ENCODE assay signal across 25 cellular contexts in the genomic region with DNA sequence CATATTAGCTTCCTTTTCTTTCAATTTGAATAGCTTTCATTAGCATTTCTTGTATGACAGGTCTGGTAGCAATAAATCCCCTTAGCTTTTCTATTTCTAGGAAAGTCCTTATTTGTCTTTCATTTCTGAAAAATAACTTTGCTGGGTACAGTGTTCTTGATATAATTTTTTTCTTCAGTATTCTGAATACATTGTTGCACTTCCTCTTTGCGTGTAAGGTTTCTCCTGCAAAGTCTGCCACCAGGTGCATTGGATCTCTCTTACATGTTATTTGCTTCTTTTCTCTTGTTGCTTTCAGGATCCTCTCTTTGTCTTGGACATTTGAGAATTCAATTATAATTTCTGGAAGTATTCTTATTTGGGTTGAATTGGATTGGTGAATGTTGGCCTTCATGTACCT.
"Had no signal": no experiment of that assay in that cellular context is flagged by ENCODE, and none has a peak within 500 bp of the region (broad histone marks: within the 10 kb centered on the region; RNA-seq: fewer than 3 reads in every experiment).

No MANE protein-coding gene starts in this region.

- H3K4me1 Mint-ChIP-seq: activated CD4-positive, alpha-beta T cell treated with anti-CD3 and anti-CD28 coated beads, Interleukin-2, amount 10 ng/mL, durations not matched to agents 24 days and 14 days; activated naive CD8-positive, alpha-beta T cell treated with anti-CD3 and anti-CD28 coated beads for 36 hours; activated T-helper 17 cell treated with anti-CD3 and anti-CD28 coated beads, Interleukin-2, amount 50 U/mL, for 72 hours had no signal

- H3K27ac ChIP-seq: brain microvascular endothelial cell had no signal

- DNase-seq: activated CD4-positive, alpha-beta T cell treated with anti-CD3 and anti-CD28 coated beads, Interleukin-2, amount 10 ng/mL, durations not matched to agents 24 days and 14 days; activated CD4-positive, alpha-beta T cell treated with anti-CD3 and anti-CD28 coated beads, Interleukin-2, amount 50 U/mL, for 4 hours; activated CD8-positive, alpha-beta T cell treated with anti-CD3 and anti-CD28 coated beads for 36 hours; activated effector memory CD4-positive, alpha-beta T cell treated with anti-CD3 and anti-CD28 coated beads, Interleukin-2, amount 50 U/mL, for 16 hours; activated naive CD4-positive, alpha-beta T cell; activated naive CD4-positive, alpha-beta T cell treated with anti-CD3 and anti-CD28 coated beads, Interleukin-2, amount 50 U/mL, for 16 hours; activated naive CD8-positive, alpha-beta T cell treated with anti-CD3 and anti-CD28 coated beads for 36 hours; activated T-cell treated with anti-CD3 and anti-CD28 coated beads, Interleukin-2, amount 50 U/mL, for 1 hour; activated T-cell treated with anti-CD3 and anti-CD28 coated beads, Interleukin-2, amount 50 U/mL, for 72 hours; amniotic stem cell; aorta; brain microvascular endothelial cell; central memory CD4-positive, alpha-beta T cell; NCI-H1048; NCI-H1105 treated with DMSO at 0.1 percent for 48 hours; NCI-H1436; NCI-H1694 treated with DMSO at 0.1 percent for 48 hours; NCI-H2029; NCI-H345; NCI-H524 treated with DMSO at 0.1 percent for 48 hours; NK-92 treated with Interleukin-12 subunit alpha and Interleukin-12 subunit beta, amount 100 ng/mL, for 24 hours; OCI-M1; Right ventricle myocardium superior; T1000 had no signal

- H3K27ac Mint-ChIP-seq: activated CD4-positive, alpha-beta T cell treated with anti-CD3 and anti-CD28 coated beads, Interleukin-2, amount 10 ng/mL, durations not matched to agents 24 days and 14 days; activated CD8-positive, alpha-beta T cell treated with anti-CD3 and anti-CD28 coated beads for 36 hours; activated naive CD8-positive, alpha-beta T cell treated with anti-CD3 and anti-CD28 coated beads for 36 hours; activated T-cell treated with anti-CD3 and anti-CD28 coated beads, Interleukin-2, amount 50 U/mL, for 72 hours; activated T-helper 17 cell treated with anti-CD3 and anti-CD28 coated beads, Interleukin-2, amount 50 U/mL, for 72 hours had no signal

- H3K27me3 Mint-ChIP-seq: activated CD4-positive, alpha-beta T cell treated with anti-CD3 and anti-CD28 coated beads, Interleukin-2, amount 10 ng/mL, durations not matched to agents 24 days and 14 days; activated CD8-positive, alpha-beta T cell treated with anti-CD3 and anti-CD28 coated beads for 36 hours; activated naive CD8-positive, alpha-beta T cell treated with anti-CD3 and anti-CD28 coated beads for 36 hours; activated T-helper 17 cell treated with anti-CD3 and anti-CD28 coated beads, Interleukin-2, amount 50 U/mL, for 72 hours had no signal

- H3K4me3 Mint-ChIP-seq: activated CD4-positive, alpha-beta T cell treated with anti-CD3 and anti-CD28 coated beads, Interleukin-2, amount 10 ng/mL, durations not matched to agents 24 days and 14 days; activated CD8-positive, alpha-beta T cell treated with anti-CD3 and anti-CD28 coated beads for 36 hours; activated naive CD8-positive, alpha-beta T cell treated with anti-CD3 and anti-CD28 coated beads for 36 hours; activated T-cell treated with anti-CD3 and anti-CD28 coated beads, Interleukin-2, amount 50 U/mL, for 72 hours; activated T-helper 17 cell treated with anti-CD3 and anti-CD28 coated beads, Interleukin-2, amount 50 U/mL, for 72 hours had no signal

- H3K36me3 Mint-ChIP-seq: activated naive CD8-positive, alpha-beta T cell treated with anti-CD3 and anti-CD28 coated beads for 36 hours had no signal

- ATAC-seq: activated CD8-positive, alpha-beta T cell treated with anti-CD3 and anti-CD28 coated beads for 36 hours; activated T-cell treated with anti-CD3 and anti-CD28 coated beads, Interleukin-2, amount 50 U/mL, for 72 hours; activated T-helper 17 cell treated with anti-CD3 and anti-CD28 coated beads, Interleukin-2, amount 50 U/mL, for 72 hours had no signal

- H3K36me3 ChIP-seq: brain microvascular endothelial cell had no signal
